ENCODE assay signal across 8 cellular contexts in genomic region chr5:59126665-59127354, GRCh38.
DNase-seq lines count a peak whose midpoint lies in the region; ATAC-seq and TF ChIP-seq lines count a peak whose summit lies in the region.

No MANE protein-coding gene starts in this region.

- DNase-seq in EH (ENCODE audit: low read depth) (peak; percentile 37), RPMI7951 (ENCODE audit: low read depth) (peak; percentile 54), fibroblast of pulmonary artery (ENCODE audit: low read depth) (peak; percentile 59), sciatic nerve (ENCODE audit: low spot score) (no peak), substantia nigra (lab: John Stamatoyannopoulos, UW) (no peak), NCI-H1417 (lab: John Stamatoyannopoulos, UW) (no peak), NCI-H524 (lab: John Stamatoyannopoulos, UW) (no peak), activated T-cell treated with anti-CD3 and anti-CD28 coated beads for 4 hours (no peak)

- intact Hi-C loops in sciatic nerve (cut with DNase I) = no loop called here

- peak; percentile 11 for ATAC-seq in sciatic nerve

- peak overlapping the region; percentile 50 for H3K4me3 ChIP-seq in fibroblast of pulmonary artery (replicated peaks; ENCODE audit: low read depth, low read length)

- no peak for TF ChIP-seq CTCF in fibroblast of pulmonary artery (IDR thresholded peaks at IDR 0.05; ENCODE audit: low read length, missing control alignments)

- H3K27ac ChIP-seq in substantia nigra (ENCODE audit: low read depth, low read length, poor library complexity, severe bottlenecking) = no peak overlapping the region

Comparison
In these comparisons a context has a peak if more than half of its experiments do, and no peak if none do; other contexts are left out.
1. DNase-seq: peak in EH (single experiment), RPMI7951 (single experiment) and fibroblast of pulmonary artery (single experiment); none in sciatic nerve (single experiment), substantia nigra (0 of 49), NCI-H1417 (0 of 3), NCI-H524 (0 of 2) and activated T-cell treated with anti-CD3 and anti-CD28 coated beads for 4 hours (single experiment).